Comparison of ENCODE assay signal across 36 cellular contexts in the genomic region with DNA sequence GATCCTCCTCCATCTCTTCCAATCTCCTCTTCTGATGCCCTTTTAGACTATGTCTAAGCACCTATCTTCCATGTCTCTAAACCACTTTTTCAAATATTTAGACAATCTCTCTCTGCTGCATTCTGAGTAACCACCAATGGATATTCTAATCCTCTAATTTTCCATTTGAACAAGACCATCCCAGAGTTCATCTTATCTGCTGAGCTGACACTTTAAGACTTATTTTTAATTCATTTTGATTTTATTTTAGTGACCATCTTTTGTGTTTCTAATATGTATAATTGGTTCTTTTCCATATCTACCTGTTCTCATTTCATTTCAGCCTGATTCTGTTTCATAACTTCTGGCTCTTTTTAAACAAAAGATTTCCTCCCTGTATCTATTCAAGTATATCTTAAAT.
"Had no signal": no experiment of that assay in that cellular context is flagged by ENCODE, and none has a peak within 500 bp of the region (broad histone marks: within the 10 kb centered on the region; RNA-seq: fewer than 3 reads in every experiment).

No MANE protein-coding gene starts in this region.

- H3K4me1 Mint-ChIP-seq: activated B cell treated with CpG ODN at 0.5 μM for 24 hours; activated CD4-positive, alpha-beta T cell treated with anti-CD3 and anti-CD28 coated beads, Interleukin-2, amount 10 ng/mL, durations not matched to agents 24 days and 14 days; activated naive CD8-positive, alpha-beta T cell treated with anti-CD3 and anti-CD28 coated beads for 36 hours; activated T-helper 17 cell treated with anti-CD3 and anti-CD28 coated beads, Interleukin-2, amount 50 U/mL, for 72 hours had no signal

- FAIRE-seq: astrocyte, TTC549 had no signal

- H3K4me3 Mint-ChIP-seq: activated B cell treated with CpG ODN at 0.5 μM for 24 hours; activated CD4-positive, alpha-beta memory T cell treated with anti-CD3 and anti-CD28 coated beads for 36 hours; activated CD4-positive, alpha-beta T cell treated with anti-CD3 and anti-CD28 coated beads, Interleukin-2, amount 10 ng/mL, durations not matched to agents 24 days and 14 days; activated CD8-positive, alpha-beta T cell treated with anti-CD3 and anti-CD28 coated beads for 36 hours; activated naive CD4-positive, alpha-beta T cell treated with anti-CD3 and anti-CD28 coated beads for 36 hours; activated naive CD8-positive, alpha-beta T cell treated with anti-CD3 and anti-CD28 coated beads for 36 hours; activated T-cell treated with anti-CD3 and anti-CD28 coated beads, Interleukin-2, amount 50 U/mL, for 4 hours; activated T-cell treated with anti-CD3 and anti-CD28 coated beads, Interleukin-2, amount 50 U/mL, for 72 hours; activated T-helper 1 cell treated with anti-CD3 and anti-CD28 coated beads, Interleukin-12 subunit alpha, Interleukin-12 subunit beta, Interleukin-2, Interleukin-4 antibody, amounts not matched to agents 30 ng/mL and 10 ng/mL and 1 ng/mL, durations not matched to agents 14 hours and 24 hours and 36 hours; activated T-helper 17 cell treated with anti-CD3 and anti-CD28 coated beads, Interleukin-2, amount 50 U/mL, for 72 hours; T-helper 1 cell treated with Interleukin-12 subunit alpha and Interleukin-12 subunit beta and Interleukin-4 antibody, amounts not matched to agents 30 μg/mL and 1 μg/mL, for 36 hours; T-helper 2 cell treated with Interferon-gamma antibody and Interleukin-4, amounts not matched to agents 5 μg/mL and 100 μg/mL, for 36 hours had no signal

- H3K9me3 ChIP-seq: adrenal gland, body of pancreas, breast epithelium had no signal

- H3K9me3 Mint-ChIP-seq: activated CD4-positive, alpha-beta memory T cell treated with anti-CD3 and anti-CD28 coated beads for 36 hours; activated CD4-positive, alpha-beta T cell treated with anti-CD3 and anti-CD28 coated beads, Interleukin-2, amount 10 ng/mL, durations not matched to agents 24 days and 14 days; activated CD8-positive, alpha-beta T cell treated with anti-CD3 and anti-CD28 coated beads for 36 hours; activated naive CD4-positive, alpha-beta T cell treated with anti-CD3 and anti-CD28 coated beads, Interleukin-2, amount 50 U/mL, for 72 hours; activated T-cell treated with anti-CD3 and anti-CD28 coated beads, Interleukin-2, amount 50 U/mL, for 72 hours; activated T-helper 1 cell treated with anti-CD3 and anti-CD28 coated beads, Interleukin-12 subunit alpha, Interleukin-12 subunit beta, Interleukin-2, Interleukin-4 antibody, amounts not matched to agents 30 ng/mL and 10 ng/mL and 1 ng/mL, durations not matched to agents 14 hours and 24 hours and 36 hours; activated T-helper 17 cell treated with anti-CD3 and anti-CD28 coated beads, Interleukin-2, amount 50 U/mL, for 72 hours; T-helper 1 cell treated with Interleukin-12 subunit alpha and Interleukin-12 subunit beta and Interleukin-4 antibody, amounts not matched to agents 30 μg/mL and 1 μg/mL, for 36 hours; T-helper 2 cell treated with Interferon-gamma antibody and Interleukin-4, amounts not matched to agents 5 μg/mL and 100 μg/mL, for 36 hours had no signal

- H3K4me3 ChIP-seq: adrenal gland, body of pancreas, breast epithelium had no signal

- H3K27me3 Mint-ChIP-seq: activated B cell treated with CpG ODN at 0.5 μM for 24 hours had no signal

- DNase-seq: activated B cell treated with CpG ODN at 0.5 μM for 24 hours; activated CD4-positive, alpha-beta memory T cell treated with anti-CD3 and anti-CD28 coated beads for 36 hours; activated CD4-positive, alpha-beta T cell treated with anti-CD3 and anti-CD28 coated beads for 4 hours; activated CD4-positive, alpha-beta T cell treated with anti-CD3 and anti-CD28 coated beads, Interleukin-2, amount 10 ng/mL, durations not matched to agents 24 days and 14 days; activated CD4-positive, alpha-beta T cell treated with anti-CD3 and anti-CD28 coated beads, Interleukin-2, amount 50 U/mL, for 1 hour; activated CD4-positive, alpha-beta T cell treated with anti-CD3 and anti-CD28 coated beads, Interleukin-2, amount 50 U/mL, for 4 hours; activated CD4-positive, CD25-positive, alpha-beta regulatory T cell treated with anti-CD3 and anti-CD28 coated beads, Interleukin-2, amount 50 U/mL, for 72 hours; activated CD8-positive, alpha-beta memory T cell treated with anti-CD3 and anti-CD28 coated beads, Interleukin-2, amount 50 U/mL, for 4 hours; activated CD8-positive, alpha-beta T cell treated with anti-CD3 and anti-CD28 coated beads for 36 hours; activated effector memory CD4-positive, alpha-beta T cell treated with anti-CD3 and anti-CD28 coated beads, Interleukin-2, amount 50 U/mL, for 16 hours; activated gamma-delta T cell treated with Interleukin-2 at 50 U/mL for 16 hours; activated naive CD4-positive, alpha-beta T cell; activated naive CD4-positive, alpha-beta T cell treated with anti-CD3 and anti-CD28 coated beads for 36 hours; activated naive CD4-positive, alpha-beta T cell treated with anti-CD3 and anti-CD28 coated beads, Interleukin-2, amount 50 U/mL, for 16 hours; activated naive CD8-positive, alpha-beta T cell treated with anti-CD3 and anti-CD28 coated beads for 36 hours; activated T-cell treated with anti-CD3 and anti-CD28 coated beads for 4 hours; activated T-cell treated with anti-CD3 and anti-CD28 coated beads, Interleukin-2, amount 50 U/mL, for 1 hour; activated T-cell treated with anti-CD3 and anti-CD28 coated beads, Interleukin-2, amount 50 U/mL, for 4 hours; activated T-cell treated with anti-CD3 and anti-CD28 coated beads, Interleukin-2, amount 50 U/mL, for 72 hours; adrenal gland; amniotic stem cell; aorta; body of pancreas; brain microvascular endothelial cell; central memory CD4-positive, alpha-beta T cell; T-helper 2 cell; T-helper 9 cell had no signal

- ATAC-seq: activated CD8-positive, alpha-beta T cell treated with anti-CD3 and anti-CD28 coated beads for 36 hours; activated naive CD4-positive, alpha-beta T cell treated with anti-CD3 and anti-CD28 coated beads, Interleukin-2, amount 50 U/mL, for 72 hours; activated T-cell treated with anti-CD3 and anti-CD28 coated beads, Interleukin-2, amount 50 U/mL, for 4 hours; activated T-cell treated with anti-CD3 and anti-CD28 coated beads, Interleukin-2, amount 50 U/mL, for 72 hours; activated T-helper 17 cell treated with anti-CD3 and anti-CD28 coated beads, Interleukin-2, amount 50 U/mL, for 72 hours; body of pancreas had no signal

- H3K27ac Mint-ChIP-seq: activated B cell treated with CpG ODN at 0.5 μM for 24 hours; activated CD4-positive, alpha-beta memory T cell treated with anti-CD3 and anti-CD28 coated beads for 36 hours; activated CD4-positive, alpha-beta T cell treated with anti-CD3 and anti-CD28 coated beads, Interleukin-2, amount 10 ng/mL, durations not matched to agents 24 days and 14 days; activated CD8-positive, alpha-beta T cell treated with anti-CD3 and anti-CD28 coated beads for 36 hours; activated naive CD4-positive, alpha-beta T cell treated with anti-CD3 and anti-CD28 coated beads for 36 hours; activated naive CD4-positive, alpha-beta T cell treated with anti-CD3 and anti-CD28 coated beads, Interleukin-2, amount 50 U/mL, for 72 hours; activated naive CD8-positive, alpha-beta T cell treated with anti-CD3 and anti-CD28 coated beads for 36 hours; activated T-cell treated with anti-CD3 and anti-CD28 coated beads, Interleukin-2, amount 50 U/mL, for 72 hours; activated T-helper 1 cell treated with anti-CD3 and anti-CD28 coated beads, Interleukin-12 subunit alpha, Interleukin-12 subunit beta, Interleukin-2, Interleukin-4 antibody, amounts not matched to agents 30 ng/mL and 10 ng/mL and 1 ng/mL, durations not matched to agents 14 hours and 24 hours and 36 hours; activated T-helper 17 cell treated with anti-CD3 and anti-CD28 coated beads, Interleukin-2, amount 50 U/mL, for 72 hours; T-helper 1 cell treated with Interleukin-12 subunit alpha and Interleukin-12 subunit beta and Interleukin-4 antibody, amounts not matched to agents 30 μg/mL and 1 μg/mL, for 36 hours; T-helper 2 cell treated with Interferon-gamma antibody and Interleukin-4, amounts not matched to agents 5 μg/mL and 100 μg/mL, for 36 hours had no signal

- H3K27me3 ChIP-seq: adrenal gland, body of pancreas, brain microvascular endothelial cell, breast epithelium had no signal

- H3K36me3 Mint-ChIP-seq: activated CD4-positive, alpha-beta memory T cell treated with anti-CD3 and anti-CD28 coated beads for 36 hours; activated naive CD4-positive, alpha-beta T cell treated with anti-CD3 and anti-CD28 coated beads, Interleukin-2, amount 50 U/mL, for 72 hours; activated naive CD8-positive, alpha-beta T cell treated with anti-CD3 and anti-CD28 coated beads for 36 hours had no signal

- H3K27ac ChIP-seq: adrenal gland, body of pancreas, brain microvascular endothelial cell, breast epithelium, VCaP had no signal

- H3K36me3 ChIP-seq: adrenal gland, brain microvascular endothelial cell, breast epithelium had no signal

- H3K4me1 ChIP-seq: adrenal gland, breast epithelium had no signal
